Comparison of ENCODE assay signal across 20 cellular contexts in genomic region chr10:51014680-51015425, GRCh38. TPM values are rescaled to one million over a fixed set of nuclear protein-coding genes. Genes with fewer than 3 reads are reported as not detected.
DNase-seq lines count a peak whose midpoint lies in the region; ATAC-seq and TF ChIP-seq lines count a peak whose summit lies in the region.
"Had no signal": no experiment of that assay in that cellular context is flagged by ENCODE, and none has a peak within 500 bp of the region (broad histone marks: within the 10 kb centered on the region; RNA-seq: fewer than 3 reads in every experiment).

No MANE protein-coding gene starts in this region.

- H3K27ac ChIP-seq in thoracic aorta, result peak overlapping the region; percentile 60 to 76
- H3K27ac ChIP-seq: body of pancreas, hepatocyte, Peyer's patch had no signal

- no peaks in the 10 kb centered on the region for H3K27me3 ChIP-seq in thoracic aorta (replicated peaks; ENCODE audit: insufficient read depth)
- H3K27me3 ChIP-seq: BE2C, body of pancreas, hepatocyte, Peyer's patch had no signal

- H3K27ac Mint-ChIP-seq in activated T-cell treated with anti-CD3 and anti-CD28 coated beads, Interleukin-2, amount 50 U/mL, for 72 hours, result no peak overlapping the region
- H3K27ac Mint-ChIP-seq: activated naive CD4-positive, alpha-beta T cell treated with anti-CD3 and anti-CD28 coated beads for 36 hours; mesothelial cell of epicardium had no signal

- H3K36me3 ChIP-seq in thoracic aorta, result no peaks in the 10 kb centered on the region
- H3K36me3 ChIP-seq: BE2C, Peyer's patch had no signal

- no peak overlapping the region for H3K4me3 ChIP-seq in fibroblast of mammary gland (ENCODE audit: control insufficient read depth, low read depth, low read length)
- peak overlapping the region; percentile 9 for H3K4me3 ChIP-seq in thoracic aorta
- H3K4me3 ChIP-seq: body of pancreas, hepatocyte, Peyer's patch had no signal

- no peaks in the 10 kb centered on the region for H3K27me3 Mint-ChIP-seq in activated T-cell treated with anti-CD3 and anti-CD28 coated beads, Interleukin-2, amount 50 U/mL, for 72 hours (ENCODE audit: low read depth)

- H3K9me3 Mint-ChIP-seq in activated T-cell treated with anti-CD3 and anti-CD28 coated beads, Interleukin-2, amount 50 U/mL, for 72 hours, result no peaks in the 10 kb centered on the region
- H3K9me3 Mint-ChIP-seq: activated naive CD4-positive, alpha-beta T cell treated with anti-CD3 and anti-CD28 coated beads for 36 hours had no signal

- no peaks in the 10 kb centered on the region for H3K36me3 Mint-ChIP-seq in activated T-cell treated with anti-CD3 and anti-CD28 coated beads, Interleukin-2, amount 50 U/mL, for 72 hours (ENCODE audit: insufficient read depth in 2 of 2)
- H3K36me3 Mint-ChIP-seq: mesothelial cell of epicardium had no signal

- H3K4me1 ChIP-seq in thoracic aorta (ENCODE audit: control insufficient read depth in 1 of 2, low read depth in 2 of 2), result peaks cover 22 to 69% of the 10 kb centered on the region in 2 donors
- H3K4me1 ChIP-seq: BE2C, Peyer's patch had no signal

- no peak overlapping the region for H3K4me3 Mint-ChIP-seq in activated T-cell treated with anti-CD3 and anti-CD28 coated beads, Interleukin-2, amount 50 U/mL, for 72 hours
- H3K4me3 Mint-ChIP-seq: activated naive CD4-positive, alpha-beta T cell treated with anti-CD3 and anti-CD28 coated beads for 36 hours; mesothelial cell of epicardium had no signal

- no peaks in the 10 kb centered on the region for H3K9me3 ChIP-seq in thoracic aorta
- H3K9me3 ChIP-seq: BE2C, body of pancreas, Peyer's patch had no signal

- ATAC-seq in thoracic aorta (ENCODE audit: insufficient number of reproducible peaks, low FRiP score, low read depth), result no peak
- no peak for ATAC-seq in activated T-cell treated with anti-CD3 and anti-CD28 coated beads, Interleukin-2, amount 50 U/mL, for 72 hours (replicated peaks in 1 of 2)
- ATAC-seq: body of pancreas, HepG2 had no signal

- no peak for TF ChIP-seq CTCF in fibroblast of mammary gland (conservative IDR thresholded peaks at IDR 0.05; ENCODE audit: control insufficient read depth, insufficient read depth, low read depth, low read length)
- no peak for TF ChIP-seq CTCF in thoracic aorta (IDR thresholded peaks at IDR 0.05)

- no peaks in the 10 kb centered on the region for H3K4me1 Mint-ChIP-seq in activated T-cell treated with anti-CD3 and anti-CD28 coated beads, Interleukin-2, amount 50 U/mL, for 72 hours (ENCODE audit: low read depth)

- DNase-seq in H4 (ENCODE audit: low spot score) (peak; percentile 51), NAMALWA (ENCODE audit: low spot score) (peak; percentile 11), fibroblast of mammary gland (ENCODE audit: low read depth) (peak; percentile 41), thoracic aorta (ENCODE audit: low spot score) (no peak), NCI-H82 (lab: John Stamatoyannopoulos, UW) (no peak), NCI-H345 treated with DMSO at 0.1 percent for 48 hours (lab: John Stamatoyannopoulos, UW; ENCODE audit: unreplicated experiment) (no peak)
- DNase-seq in activated T-cell treated with anti-CD3 and anti-CD28 coated beads, Interleukin-2, amount 50 U/mL, for 72 hours, result no peak
- DNase-seq: activated CD4-positive, alpha-beta T cell treated with anti-CD3 and anti-CD28 coated beads, Interleukin-2, amount 50 U/mL, for 1 hour; activated naive CD4-positive, alpha-beta T cell treated with anti-CD3 and anti-CD28 coated beads for 36 hours; BE2C; body of pancreas; GF-D8; kidney; NCI-H2107; NCI-H69; Peyer's patch; stimulated activated CD4-positive, alpha-beta T cell treated with anti-CD3 and anti-CD28 coated beads, Interleukin-2, amount 100 ng/mL, for 48 hours had no signal

RNA-seq across cellular contexts. Expression of gene PRKG1, which starts 59.4 kb away (rescaled TPM):
- total RNA-seq in H4 (2014; rRNA removed; shearing (Covaris generic)), result 2.4 and 3.4 TPM in 2 replicates
- total RNA-seq in thoracic aorta, result 100 to 1,000 TPM; 145 to 381 TPM
- not detected for total RNA-seq in activated T-cell treated with anti-CD3 and anti-CD28 coated beads, Interleukin-2, amount 50 U/mL, for 72 hours
- total RNA-seq: activated naive CD4-positive, alpha-beta T cell treated with anti-CD3 and anti-CD28 coated beads for 36 hours; HepG2 had no signal

Comparison
In these comparisons a context has a peak if more than half of its experiments do, and no peak if none do; other contexts are left out.
1. DNase-seq: peak in H4 (single experiment), NAMALWA (single experiment) and fibroblast of mammary gland (single experiment); none in thoracic aorta (single experiment), NCI-H82 (single experiment), NCI-H345 treated with DMSO at 0.1 percent for 48 hours (single experiment) and activated T-cell treated with anti-CD3 and anti-CD28 coated beads, Interleukin-2, amount 50 U/mL, for 72 hours (0 of 2).
2. RNA of gene PRKG1, which starts 59.4 kb away (total RNA-seq): 145 to 381 TPM in thoracic aorta; 2.4 to 3.4 TPM in H4 and not detected in activated T-cell treated with anti-CD3 and anti-CD28 coated beads, Interleukin-2, amount 50 U/mL, for 72 hours; every median in the first group is over 10 times any median in the second.